ENCODE assay signal across 8 cellular contexts in the genomic region with DNA sequence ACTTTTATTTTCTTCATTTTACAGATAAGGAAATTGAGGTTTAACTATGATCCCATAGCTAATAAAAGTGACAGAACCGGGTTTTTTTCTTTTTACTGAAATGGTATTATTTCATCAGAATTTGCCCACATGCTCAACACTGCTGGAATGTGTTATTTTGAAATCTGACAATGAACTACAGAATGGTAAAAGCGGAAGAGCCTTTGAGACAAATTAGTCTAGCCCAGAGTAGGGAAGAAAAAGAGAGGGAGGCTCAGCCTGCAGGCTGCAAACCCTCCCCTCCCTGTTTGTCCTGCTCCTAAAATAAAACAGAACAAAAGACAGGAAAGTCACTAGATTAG.
DNase-seq lines count a peak whose midpoint lies in the region; ATAC-seq and TF ChIP-seq lines count a peak whose summit lies in the region.

No MANE protein-coding gene starts in this region.

- H3K27me3 ChIP-seq in esophagus squamous epithelium = no peaks in the 10 kb centered on the region

- H3K27ac ChIP-seq in SK-N-MC (no peak overlapping the region), esophagus squamous epithelium (peak overlapping the region; percentile 63 to 94 (median 90))

- H3K4me3 ChIP-seq in SK-N-MC (peak overlapping the region; percentile 39), esophagus squamous epithelium (no peak overlapping the region), lower leg skin (ENCODE audit: low read depth, poor library complexity, severe bottlenecking) (no peak overlapping the region)

- TF ChIP-seq CTCF in esophagus squamous epithelium (IDR thresholded peaks at IDR 0.05) (no peak), lower leg skin (IDR thresholded peaks at IDR 0.05) (no peak)

- peak; percentile 8 for ATAC-seq in GM21381 (IDR thresholded peaks at IDR 0.05; ENCODE audit: unreplicated experiment)
- no peak for ATAC-seq in HG03159 (IDR thresholded peaks at IDR 0.05; ENCODE audit: unreplicated experiment)
- ATAC-seq in HG03045 (IDR thresholded peaks at IDR 0.05; ENCODE audit: unreplicated experiment) = no peak
- ATAC-seq in GM19467 (IDR thresholded peaks at IDR 0.05; ENCODE audit: unreplicated experiment) = no peak

- H3K36me3 ChIP-seq in SK-N-MC (ENCODE audit: insufficient read depth, low read length) (no peaks in the 10 kb centered on the region), esophagus squamous epithelium (no peaks in the 10 kb centered on the region)

- H3K9me3 ChIP-seq in SK-N-MC (ENCODE audit: low read depth, low read length) = peaks cover 4% of the 10 kb centered on the region; the same call in 1 of the 2 replicates
- H3K9me3 ChIP-seq in esophagus squamous epithelium = no peaks in the 10 kb centered on the region

- intact Hi-C loops in esophagus squamous epithelium (cut with DNase I) = no loop called here
- intact Hi-C loops in lower leg skin (cut with DNase I; ENCODE audit: low total_unique reads) = no loop called here

- 24 to 41% methylated on average over 2 of the region's 2 CpGs for WGBS in esophagus squamous epithelium, 2 donors
- WGBS in lower leg skin, 2 donors = 33 to 36% methylated on average over 2 of the region's 2 CpGs

- DNase-seq in SK-N-MC (ENCODE audit: low read depth, low spot score) (no peak), esophagus squamous epithelium (lab: John Stamatoyannopoulos, UW) (no peak), renal cortical epithelial cell (ENCODE audit: low read depth) (peak; percentile 78), lower leg skin (ENCODE audit: low spot score in 2 of 2) (no peak)

- TF ChIP-seq POLR2A in esophagus squamous epithelium (IDR thresholded peaks at IDR 0.05) (no peak), lower leg skin (IDR thresholded peaks at IDR 0.05) (no peak)

- no peak overlapping the region for H3K9ac ChIP-seq in SK-N-MC (ENCODE audit: insufficient read length)

- peaks cover 33 to 57% (median 44%) of the 10 kb centered on the region in 3 donors for H3K4me1 ChIP-seq in esophagus squamous epithelium
